In the genomic region with DNA sequence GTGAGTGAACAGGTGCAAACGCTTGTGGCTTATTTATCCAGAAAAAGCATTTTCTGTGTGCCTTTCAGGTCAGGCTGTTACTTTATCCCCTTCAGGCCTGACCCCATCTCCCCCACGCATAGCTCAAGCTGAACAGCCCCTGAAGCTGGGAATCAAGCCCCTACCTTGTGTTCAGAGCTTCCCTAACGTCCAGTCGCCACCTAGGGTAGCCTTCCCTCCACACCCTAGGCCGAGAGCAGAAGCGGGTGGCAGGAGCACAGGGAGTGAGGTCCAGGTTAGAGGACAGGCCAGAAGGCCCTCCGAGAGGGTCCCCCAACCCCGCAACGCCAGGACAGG, we compare ENCODE assay signal across 6 cellular contexts. TPM values are rescaled to one million over a fixed set of nuclear protein-coding genes. Genes with fewer than 3 reads are reported as not detected.
DNase-seq lines count a peak whose midpoint lies in the region; ATAC-seq and TF ChIP-seq lines count a peak whose summit lies in the region.

No MANE protein-coding gene starts in this region.

- H3K4me1 ChIP-seq in naive thymus-derived CD4-positive, alpha-beta T cell (ENCODE audit: control insufficient read depth in 2 of 2, insufficient read depth in 2 of 2, low read length in 2 of 2) = peaks cover 4 to 12% of the 10 kb centered on the region in 2 donors

- intact Hi-C loops in naive thymus-derived CD4-positive, alpha-beta T cell (cut with micrococcal nuclease) = loop anchor here (1.0 to 2.0 kb wide), 4 partner anchors 18 to 45 kb away; partner anchors contain the start of genes MRPL43 (in 2 of the 2) and TWNK (in 2 of the 2)
- intact Hi-C loops in posterior vena cava (cut with DNase I) = no loop called here

- no peak overlapping the region for H3K27ac ChIP-seq in naive thymus-derived CD4-positive, alpha-beta T cell (ENCODE audit: low read depth, low read length)

- in situ Hi-C loops in astrocyte of the cerebellum (cut with HindIII; ENCODE audit: low sequenced_read_pairs) = no loop called here

- CTCF ChIA-PET in naive thymus-derived CD4-positive, alpha-beta T cell (lab: Charles Lee) = interaction anchor here (0.5 to 4.7 kb wide), 4 partner anchors 16 to 46 kb away, joined by 3 to 18 read pairs (median 8); no protein-coding TSS in a partner anchor

- H3K4me1 Mint-ChIP-seq in naive thymus-derived CD4-positive, alpha-beta T cell = peaks cover 4 to 18% (median 14%) of the 10 kb centered on the region in 7 donors

- H3K9me3 ChIP-seq in naive thymus-derived CD4-positive, alpha-beta T cell (ENCODE audit: control insufficient read depth in 2 of 3, low read length in 3 of 3) = no peaks in the 10 kb centered on the region
- no peaks in the 10 kb centered on the region for H3K9me3 ChIP-seq in MG63

- ATAC-seq in naive thymus-derived CD4-positive, alpha-beta T cell = no peak

- H3K9me3 Mint-ChIP-seq in naive thymus-derived CD4-positive, alpha-beta T cell = no peaks in the 10 kb centered on the region

- H3K4me3 ChIP-seq in GM12864 (ENCODE audit: low read depth, low read length) (peak overlapping the region; percentile 50), astrocyte of the cerebellum (ENCODE audit: low read depth, low read length) (peak overlapping the region; percentile 64), MG63 (no peak overlapping the region)
- peak overlapping the region; percentile 49 for H3K4me3 ChIP-seq in naive thymus-derived CD4-positive, alpha-beta T cell (ENCODE audit: low read length)

- H3K27me3 ChIP-seq in naive thymus-derived CD4-positive, alpha-beta T cell (ENCODE audit: control insufficient read depth in 2 of 2, insufficient read depth in 2 of 2, low read length in 2 of 2) = no peaks in the 10 kb centered on the region
- H3K27me3 ChIP-seq in MG63 = no peaks in the 10 kb centered on the region

- TF ChIP-seq CTCF in GM12864 (IDR thresholded peaks at IDR 0.05; ENCODE audit: low read depth, low read length, missing control alignments) = no peak
- TF ChIP-seq CTCF in astrocyte of the cerebellum (IDR thresholded peaks at IDR 0.05; ENCODE audit: low read depth, low read length, missing control alignments) = no peak

- peaks cover 0 to 5% (median 0%) of the 10 kb centered on the region in 5 donors for H3K27me3 Mint-ChIP-seq in naive thymus-derived CD4-positive, alpha-beta T cell

- H3K36me3 Mint-ChIP-seq in naive thymus-derived CD4-positive, alpha-beta T cell = peaks cover 0 to 4% (median 1%) of the 10 kb centered on the region in 5 donors

- POLR2A ChIA-PET in naive thymus-derived CD4-positive, alpha-beta T cell (lab: Charles Lee) = interaction anchor here (1.1 to 3.2 kb wide), 2 partner anchors 18 to 29 kb away, joined by 3 to 17 read pairs; partner anchors contain the start of genes MRPL43 and TWNK

- peak overlapping the region; percentile 53 to 81 (median 73) for H3K4me3 Mint-ChIP-seq in naive thymus-derived CD4-positive, alpha-beta T cell

- peak overlapping the region in 3 of 9 donors; percentile 1 to 83 (median 24) for H3K27ac Mint-ChIP-seq in naive thymus-derived CD4-positive, alpha-beta T cell

- no peaks in the 10 kb centered on the region for H3K36me3 ChIP-seq in naive thymus-derived CD4-positive, alpha-beta T cell (ENCODE audit: control insufficient read depth in 2 of 3, insufficient read depth in 3 of 3, low read length in 3 of 3)
- H3K36me3 ChIP-seq in MG63 = peaks cover 12% of the 10 kb centered on the region

- no peak for DNase-seq in GM12864 (ENCODE audit: low read depth)
- no peak for DNase-seq in astrocyte of the cerebellum (ENCODE audit: low read depth)
- DNase-seq in naive thymus-derived CD4-positive, alpha-beta T cell = no peak
- no peak for DNase-seq in posterior vena cava (ENCODE audit: low spot score)
- no peak for DNase-seq in DMS 273 treated with DMSO at 0.1 percent for 48 hours (lab: John Stamatoyannopoulos, UW)
- DNase-seq in MG63 = no peak

RNA-seq across cellular contexts. Expression of gene SEMA4G, which starts 0.5 kb away (rescaled TPM):
- total RNA-seq in naive thymus-derived CD4-positive, alpha-beta T cell = 1 to 10 TPM in 3 of 5 experiments, under 1 TPM in 2; 0.78 to 1.7 (median 1.2) TPM
- polyA plus RNA-seq in naive thymus-derived CD4-positive, alpha-beta T cell = under 1 TPM; 0.24 to 0.52 TPM
- 1 to 10 TPM; 1.1 to 1.6 TPM for total RNA-seq in posterior vena cava
- not detected in 2 replicates for total RNA-seq in MG63 (2014; rRNA removed; shearing (Covaris generic); ENCODE audit: low replicate concordance)

RNA-seq across cellular contexts. Expression of gene MRPL43, which starts 18.5 kb away (rescaled TPM):
- 10 to 100 TPM; 35.8 to 74.5 (median 46.5) TPM for total RNA-seq in naive thymus-derived CD4-positive, alpha-beta T cell
- 100 to 1,000 TPM; 143 to 149 TPM for polyA plus RNA-seq in naive thymus-derived CD4-positive, alpha-beta T cell
- total RNA-seq in posterior vena cava = 10 to 100 TPM; 48.6 to 53.9 TPM
- total RNA-seq in MG63 (2014; rRNA removed; shearing (Covaris generic); ENCODE audit: low replicate concordance) = 85.9 and 134 TPM in 2 replicates

RNA-seq across cellular contexts. Expression of gene TWNK, which starts 18.5 kb away (rescaled TPM):
- 10 to 100 TPM in 3 of 5 experiments, 1 to 10 TPM in 2; 5.8 to 17.3 (median 14.8) TPM for total RNA-seq in naive thymus-derived CD4-positive, alpha-beta T cell
- 10 to 100 TPM; 10.0 to 18.9 TPM for polyA plus RNA-seq in naive thymus-derived CD4-positive, alpha-beta T cell
- 1 to 10 TPM; 5.2 to 5.6 TPM for total RNA-seq in posterior vena cava
- 13.3 and 14.6 TPM in 2 replicates for total RNA-seq in MG63 (2014; rRNA removed; shearing (Covaris generic); ENCODE audit: low replicate concordance)

RNA-seq across cellular contexts. Expression of gene LZTS2, which starts 30.8 kb away (rescaled TPM):
- 10 to 100 TPM; 16.0 to 44.7 (median 25.5) TPM for total RNA-seq in naive thymus-derived CD4-positive, alpha-beta T cell
- 10 to 100 TPM; 10.8 to 25.6 TPM for polyA plus RNA-seq in naive thymus-derived CD4-positive, alpha-beta T cell
- total RNA-seq in posterior vena cava = 10 to 100 TPM; 71.4 to 91.3 TPM
- 60.9 and 64.4 TPM in 2 replicates for total RNA-seq in MG63 (2014; rRNA removed; shearing (Covaris generic); ENCODE audit: low replicate concordance)

RNA-seq across cellular contexts. Expression of gene SLF2, which starts 56.0 kb away (rescaled TPM):
- total RNA-seq in naive thymus-derived CD4-positive, alpha-beta T cell = 10 to 100 TPM; 20.1 to 43.7 (median 38.8) TPM
- polyA plus RNA-seq in naive thymus-derived CD4-positive, alpha-beta T cell = 10 to 100 TPM; 10.9 to 11.5 TPM
- total RNA-seq in posterior vena cava = 10 to 100 TPM; 21.8 to 23.7 TPM
- total RNA-seq in MG63 (2014; rRNA removed; shearing (Covaris generic); ENCODE audit: low replicate concordance) = 10.7 and 19.9 TPM in 2 replicates

Comparison
In these comparisons a context has a peak if more than half of its experiments do, and no peak if none do; other contexts are left out.
1. intact Hi-C loops: an anchor here in naive thymus-derived CD4-positive, alpha-beta T cell (1.0 to 2.0 kb wide); none called in posterior vena cava.